In the genomic region with DNA sequence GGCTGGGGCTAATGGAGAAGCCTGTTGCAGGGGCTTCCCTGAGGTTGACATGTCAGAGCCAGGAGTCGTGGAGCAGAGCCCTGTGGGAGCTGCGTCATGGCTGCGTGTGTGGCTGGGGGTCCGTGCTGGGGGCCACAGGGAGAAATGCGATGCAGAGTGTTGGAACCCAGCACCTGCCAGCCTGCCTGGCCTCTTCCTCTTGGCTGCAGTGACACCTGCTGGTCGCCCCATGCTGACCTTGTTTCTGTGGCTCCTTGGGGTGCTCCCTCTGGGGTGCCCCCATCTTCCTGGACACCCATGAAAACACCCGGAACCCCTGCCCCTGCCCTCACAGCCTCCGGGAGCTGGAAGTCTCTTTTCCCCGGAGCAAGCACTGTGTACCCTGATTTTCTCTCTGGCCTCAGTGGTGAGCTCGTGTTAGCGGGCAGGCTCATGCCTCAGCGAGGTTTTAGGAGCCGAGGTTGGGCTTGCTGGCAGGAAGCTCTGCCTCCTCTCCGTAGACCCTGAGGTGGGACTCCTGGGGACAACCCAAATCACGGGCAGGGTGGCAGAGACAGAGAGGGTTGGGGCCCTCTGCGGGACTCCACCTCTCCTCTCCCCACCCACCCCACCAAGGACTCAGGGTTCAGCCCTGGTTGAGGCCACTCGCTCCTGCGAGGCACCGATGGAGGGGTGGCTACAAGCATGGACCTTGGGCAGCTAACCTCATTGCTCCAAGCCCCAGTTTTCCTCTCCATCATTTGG, we compare ENCODE assay signal across 8 cellular contexts.
DNase-seq lines count a peak whose midpoint lies in the region; ATAC-seq and TF ChIP-seq lines count a peak whose summit lies in the region.

No MANE protein-coding gene starts in this region.

- H3K4me1 ChIP-seq in hepatocyte (ENCODE audit: insufficient read depth) (peaks cover 3% of the 10 kb centered on the region), transverse colon (peaks cover 0 to 16% (median 9%) of the 10 kb centered on the region in 4 donors)

- no peak overlapping the region for H3K27ac Mint-ChIP-seq in activated CD4-positive, alpha-beta memory T cell treated with anti-CD3 and anti-CD28 coated beads for 36 hours
- no peak overlapping the region for H3K27ac Mint-ChIP-seq in activated CD4-positive, alpha-beta memory T cell treated with anti-CD3 and anti-CD28 coated beads, Interleukin-2, amount 10 ng/mL, durations not matched to agents 7 days and 5 days
- H3K27ac Mint-ChIP-seq in activated CD8-positive, alpha-beta T cell treated with anti-CD3 and anti-CD28 coated beads, Interleukin-2, amount 10 ng/mL, durations not matched to agents 7 days and 5 days: no peak overlapping the region

- intact Hi-C loops in activated CD4-positive, alpha-beta memory T cell treated with anti-CD3 and anti-CD28 coated beads for 36 hours (cut with micrococcal nuclease): no loop called here
- intact Hi-C loops in transverse colon (cut with DNase I; ENCODE audit: low total_unique reads): loop anchor here (1.0 kb wide), 1 partner anchor 104 kb away; a partner anchor contains a TSS

- no peak for TF ChIP-seq POLR2A in transverse colon (IDR thresholded peaks at IDR 0.05)

- no peaks in the 10 kb centered on the region for H3K36me3 Mint-ChIP-seq in activated CD4-positive, alpha-beta memory T cell treated with anti-CD3 and anti-CD28 coated beads for 36 hours
- H3K36me3 Mint-ChIP-seq in activated CD4-positive, alpha-beta memory T cell treated with anti-CD3 and anti-CD28 coated beads, Interleukin-2, amount 10 ng/mL, durations not matched to agents 7 days and 5 days (ENCODE audit: low read depth): no peaks in the 10 kb centered on the region
- H3K36me3 Mint-ChIP-seq in activated CD8-positive, alpha-beta T cell treated with anti-CD3 and anti-CD28 coated beads, Interleukin-2, amount 10 ng/mL, durations not matched to agents 7 days and 5 days (ENCODE audit: low read depth): no peaks in the 10 kb centered on the region

- H3K27me3 ChIP-seq in hepatocyte (peaks cover 3% of the 10 kb centered on the region), transverse colon (no peaks in the 10 kb centered on the region)

- no peaks in the 10 kb centered on the region for H3K9me3 Mint-ChIP-seq in activated CD4-positive, alpha-beta memory T cell treated with anti-CD3 and anti-CD28 coated beads for 36 hours
- H3K9me3 Mint-ChIP-seq in activated CD4-positive, alpha-beta memory T cell treated with anti-CD3 and anti-CD28 coated beads, Interleukin-2, amount 10 ng/mL, durations not matched to agents 7 days and 5 days: no peaks in the 10 kb centered on the region
- H3K9me3 Mint-ChIP-seq in activated CD8-positive, alpha-beta T cell treated with anti-CD3 and anti-CD28 coated beads, Interleukin-2, amount 10 ng/mL, durations not matched to agents 7 days and 5 days (ENCODE audit: insufficient read depth): no peaks in the 10 kb centered on the region

- H3K36me3 ChIP-seq in hepatocyte (replicated peaks; ENCODE audit: insufficient read depth, low read depth) (no peaks in the 10 kb centered on the region), transverse colon (no peaks in the 10 kb centered on the region)

- H3K79me2 ChIP-seq in hepatocyte: no peaks in the 10 kb centered on the region

- no peak overlapping the region for H2AFZ ChIP-seq in hepatocyte

- no peaks in the 10 kb centered on the region for H4K20me1 ChIP-seq in hepatocyte (ENCODE audit: insufficient read depth, poor library complexity, severe bottlenecking)

- no peak overlapping the region for H3K4me3 Mint-ChIP-seq in activated CD4-positive, alpha-beta memory T cell treated with anti-CD3 and anti-CD28 coated beads for 36 hours
- no peak overlapping the region for H3K4me3 Mint-ChIP-seq in activated CD4-positive, alpha-beta memory T cell treated with anti-CD3 and anti-CD28 coated beads, Interleukin-2, amount 10 ng/mL, durations not matched to agents 7 days and 5 days
- H3K4me3 Mint-ChIP-seq in activated CD8-positive, alpha-beta T cell treated with anti-CD3 and anti-CD28 coated beads, Interleukin-2, amount 10 ng/mL, durations not matched to agents 7 days and 5 days: no peak overlapping the region

- POLR2A ChIA-PET in activated CD4-positive, alpha-beta memory T cell treated with anti-CD3 and anti-CD28 coated beads for 36 hours (lab: Charles Lee): no interaction called here
- POLR2A ChIA-PET in activated CD4-positive, alpha-beta memory T cell treated with anti-CD3 and anti-CD28 coated beads, Interleukin-2, amount 10 ng/mL, durations not matched to agents 7 days and 5 days (lab: Charles Lee): no interaction called here
- POLR2A ChIA-PET in activated CD8-positive, alpha-beta T cell treated with anti-CD3 and anti-CD28 coated beads, Interleukin-2, amount 10 ng/mL, durations not matched to agents 7 days and 5 days (lab: Charles Lee): no interaction called here

- H3K9me2 ChIP-seq in hepatocyte (replicated peaks; ENCODE audit: insufficient read depth): no peaks in the 10 kb centered on the region

- peak; percentile 64 for TF ChIP-seq CTCF in hepatocyte (IDR thresholded peaks at IDR 0.05; ENCODE audit: poor library complexity)
- peak; percentile 47 to 57 (median 48) for TF ChIP-seq CTCF in transverse colon (IDR thresholded peaks at IDR 0.05)

- H3K4me3 ChIP-seq in hepatocyte: no peak overlapping the region
- no peak overlapping the region for H3K4me3 ChIP-seq in transverse colon

- no peak for ATAC-seq in activated CD8-positive, alpha-beta T cell treated with anti-CD3 and anti-CD28 coated beads, Interleukin-2, amount 10 ng/mL, durations not matched to agents 7 days and 5 days
- no peak for ATAC-seq in GM21786 (IDR thresholded peaks at IDR 0.05; ENCODE audit: unreplicated experiment)
- no peak for ATAC-seq in HG03354 (IDR thresholded peaks at IDR 0.05; ENCODE audit: poor library complexity, severe bottlenecking, unreplicated experiment)

- TF ChIP-seq EP300 in transverse colon (IDR thresholded peaks at IDR 0.05; ENCODE audit: low read depth): no peak

- no peaks in the 10 kb centered on the region for H3K4me1 Mint-ChIP-seq in activated CD4-positive, alpha-beta memory T cell treated with anti-CD3 and anti-CD28 coated beads for 36 hours (ENCODE audit: low read depth)
- H3K4me1 Mint-ChIP-seq in activated CD4-positive, alpha-beta memory T cell treated with anti-CD3 and anti-CD28 coated beads, Interleukin-2, amount 10 ng/mL, durations not matched to agents 7 days and 5 days: no peaks in the 10 kb centered on the region
- H3K4me1 Mint-ChIP-seq in activated CD8-positive, alpha-beta T cell treated with anti-CD3 and anti-CD28 coated beads, Interleukin-2, amount 10 ng/mL, durations not matched to agents 7 days and 5 days (ENCODE audit: low read depth): no peaks in the 10 kb centered on the region

- 76% methylated on average over 19 of the region's 19 CpGs for WGBS in hepatocyte (ENCODE audit: low lambda C conversion rate, missing lambda C conversion rate)
- 55% methylated on average over 17 of the region's 19 CpGs; no CpG with 5 or more reads in 1 of the 2 donors for WGBS in transverse colon (ENCODE audit: low coverage in 1 of 2), 2 donors

- CTCF ChIA-PET in activated CD4-positive, alpha-beta memory T cell treated with anti-CD3 and anti-CD28 coated beads for 36 hours (lab: Charles Lee): interaction anchor here (0.6 to 0.7 kb wide), 2 partner anchors 8 to 102 kb away, joined by 3 read pairs; no protein-coding TSS in a partner anchor
- CTCF ChIA-PET in activated CD4-positive, alpha-beta memory T cell treated with anti-CD3 and anti-CD28 coated beads, Interleukin-2, amount 10 ng/mL, durations not matched to agents 7 days and 5 days (lab: Charles Lee): no interaction called here
- CTCF ChIA-PET in activated CD8-positive, alpha-beta T cell treated with anti-CD3 and anti-CD28 coated beads, Interleukin-2, amount 10 ng/mL, durations not matched to agents 7 days and 5 days (lab: Charles Lee): interaction anchor here (1.0 kb wide), 1 partner anchor 107 kb away, joined by 3 read pairs; no protein-coding TSS in a partner anchor

- H3K9me3 ChIP-seq in hepatocyte (ENCODE audit: low read depth): no peaks in the 10 kb centered on the region
- H3K9me3 ChIP-seq in transverse colon: no peaks in the 10 kb centered on the region

- peaks cover 10% of the 10 kb centered on the region for H3K27me3 Mint-ChIP-seq in activated CD4-positive, alpha-beta memory T cell treated with anti-CD3 and anti-CD28 coated beads for 36 hours
- H3K27me3 Mint-ChIP-seq in activated CD4-positive, alpha-beta memory T cell treated with anti-CD3 and anti-CD28 coated beads, Interleukin-2, amount 10 ng/mL, durations not matched to agents 7 days and 5 days: peaks cover 2% of the 10 kb centered on the region
- H3K27me3 Mint-ChIP-seq in activated CD8-positive, alpha-beta T cell treated with anti-CD3 and anti-CD28 coated beads, Interleukin-2, amount 10 ng/mL, durations not matched to agents 7 days and 5 days (ENCODE audit: low read depth): peaks cover 6% of the 10 kb centered on the region

- H3K27ac ChIP-seq in hepatocyte (no peak overlapping the region), transverse colon (no peak overlapping the region)

- in situ Hi-C loops in transverse colon (cut with MboI; ENCODE audit: low pct_ligation_motif_present in 1 of 4, low pct_unique_long_range_greater_than_20kb in 1 of 4, low sequenced_read_pairs in 3 of 4): loop anchor here in 1 of 4 donors (10.0 kb wide), 1 partner anchor 101 kb away; a partner anchor contains a TSS

- peak; percentile 30 for DNase-seq in activated CD4-positive, alpha-beta memory T cell treated with anti-CD3 and anti-CD28 coated beads for 36 hours
- DNase-seq in activated CD4-positive, alpha-beta memory T cell treated with anti-CD3 and anti-CD28 coated beads, Interleukin-2, amount 10 ng/mL, durations not matched to agents 7 days and 5 days: no peak
- DNase-seq in activated CD8-positive, alpha-beta T cell treated with anti-CD3 and anti-CD28 coated beads, Interleukin-2, amount 10 ng/mL, durations not matched to agents 7 days and 5 days: peak; percentile 27
- DNase-seq in hepatocyte (ENCODE audit: low spot score) (peak; percentile 29), transverse colon (peak; percentile 24), OCI-M1 (lab: John Stamatoyannopoulos, UW) (no peak)

- H3K4me2 ChIP-seq in hepatocyte: no peak overlapping the region

Comparison
In these comparisons a context has a peak if more than half of its experiments do, and no peak if none do; other contexts are left out.
1. DNase-seq: peak in activated CD4-positive, alpha-beta memory T cell treated with anti-CD3 and anti-CD28 coated beads for 36 hours (single experiment), activated CD8-positive, alpha-beta T cell treated with anti-CD3 and anti-CD28 coated beads, Interleukin-2, amount 10 ng/mL, durations not matched to agents 7 days and 5 days (single experiment), hepatocyte (single experiment) and transverse colon (single experiment); none in activated CD4-positive, alpha-beta memory T cell treated with anti-CD3 and anti-CD28 coated beads, Interleukin-2, amount 10 ng/mL, durations not matched to agents 7 days and 5 days (single experiment) and OCI-M1 (single experiment).